9 cellular contexts compared by ENCODE assay signal in the genomic region with DNA sequence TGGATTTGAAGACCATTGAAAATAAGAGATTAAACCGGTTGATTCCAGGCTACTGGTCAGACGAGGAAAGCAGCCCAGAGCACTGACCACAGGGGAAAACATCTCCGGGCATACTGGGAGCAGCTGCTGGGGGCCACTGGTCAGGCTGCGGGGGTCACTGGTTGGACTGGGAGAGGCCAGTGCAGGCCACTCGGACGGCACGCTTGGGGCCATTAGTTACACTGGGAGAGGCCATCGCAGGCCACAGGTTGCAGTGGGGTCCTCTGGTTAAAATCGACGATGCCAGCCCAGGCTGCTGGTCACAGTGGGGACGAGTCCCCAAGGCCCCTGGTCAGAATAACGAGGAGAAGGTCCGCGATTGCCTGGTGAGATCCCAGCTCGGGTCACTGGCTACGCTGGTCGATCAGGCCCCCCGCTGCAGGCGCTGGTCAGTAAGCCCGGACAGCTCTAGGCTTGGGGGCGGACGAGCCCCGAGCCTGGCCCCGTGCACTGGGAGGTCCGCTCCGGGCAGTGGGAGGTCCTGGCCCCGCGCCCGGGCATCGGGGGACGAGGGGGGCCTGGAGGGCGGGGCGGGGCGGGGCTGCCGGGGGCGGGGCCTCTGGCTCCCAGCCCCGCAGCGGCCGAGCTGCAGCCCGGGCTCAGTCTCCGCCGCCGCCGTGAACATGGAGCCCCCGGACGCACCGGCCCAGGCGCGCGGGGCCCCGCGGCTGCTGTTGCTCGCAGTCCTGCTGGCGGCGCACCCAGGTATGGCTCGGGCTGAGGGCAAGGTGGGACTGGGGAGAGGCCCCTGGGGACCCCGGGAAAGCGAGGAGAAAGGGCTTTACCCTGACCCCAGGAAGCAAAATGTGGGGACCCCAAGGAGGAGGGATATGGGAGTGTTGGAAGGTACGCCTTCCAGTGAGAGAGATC. TPM values are rescaled to one million over a fixed set of nuclear protein-coding genes. Genes with fewer than 3 reads are reported as not detected.
DNase-seq lines count a peak whose midpoint lies in the region; ATAC-seq and TF ChIP-seq lines count a peak whose summit lies in the region.
"Had no signal": no experiment of that assay in that cellular context is flagged by ENCODE, and none has a peak within 500 bp of the region (broad histone marks: within the 10 kb centered on the region; RNA-seq: fewer than 3 reads in every experiment).

A gene with protein sequence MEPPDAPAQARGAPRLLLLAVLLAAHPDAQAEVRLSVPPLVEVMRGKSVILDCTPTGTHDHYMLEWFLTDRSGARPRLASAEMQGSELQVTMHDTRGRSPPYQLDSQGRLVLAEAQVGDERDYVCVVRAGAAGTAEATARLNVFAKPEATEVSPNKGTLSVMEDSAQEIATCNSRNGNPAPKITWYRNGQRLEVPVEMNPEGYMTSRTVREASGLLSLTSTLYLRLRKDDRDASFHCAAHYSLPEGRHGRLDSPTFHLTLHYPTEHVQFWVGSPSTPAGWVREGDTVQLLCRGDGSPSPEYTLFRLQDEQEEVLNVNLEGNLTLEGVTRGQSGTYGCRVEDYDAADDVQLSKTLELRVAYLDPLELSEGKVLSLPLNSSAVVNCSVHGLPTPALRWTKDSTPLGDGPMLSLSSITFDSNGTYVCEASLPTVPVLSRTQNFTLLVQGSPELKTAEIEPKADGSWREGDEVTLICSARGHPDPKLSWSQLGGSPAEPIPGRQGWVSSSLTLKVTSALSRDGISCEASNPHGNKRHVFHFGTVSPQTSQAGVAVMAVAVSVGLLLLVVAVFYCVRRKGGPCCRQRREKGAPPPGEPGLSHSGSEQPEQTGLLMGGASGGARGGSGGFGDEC (plus strand): TSS at position 641 of the 909 bp plus-strand sequence. CDS start 22 bp downstream, at position 663.

- H3K4me1 ChIP-seq in lower lobe of right lung: peaks cover 35% of the 10 kb centered on the region

- H3K9me3 Mint-ChIP-seq in endothelial cell (ENCODE audit: unreplicated experiment): no peaks in the 10 kb centered on the region
- peaks cover 4% of the 10 kb centered on the region for H3K9me3 Mint-ChIP-seq in activated CD4-positive, alpha-beta memory T cell treated with anti-CD3 and anti-CD28 coated beads for 36 hours

- H3K4me3 ChIP-seq in lower lobe of right lung: peak within 1 kb of the TSS; percentile 71

- H3K27me3 ChIP-seq in lower lobe of right lung (ENCODE audit: low read depth): no peaks in the 10 kb centered on the region

- peaks cover 7% of the 10 kb centered on the region for H3K4me1 Mint-ChIP-seq in endothelial cell (ENCODE audit: unreplicated experiment)
- peaks cover 3% of the 10 kb centered on the region for H3K4me1 Mint-ChIP-seq in activated CD4-positive, alpha-beta memory T cell treated with anti-CD3 and anti-CD28 coated beads for 36 hours (ENCODE audit: low read depth)

- POLR2A ChIA-PET in activated CD4-positive, alpha-beta memory T cell treated with anti-CD3 and anti-CD28 coated beads for 36 hours (lab: Charles Lee): no interaction called here

- peak within 1 kb of the TSS; percentile 59 for H3K4me3 Mint-ChIP-seq in endothelial cell (ENCODE audit: unreplicated experiment)
- no peak within 1 kb of the TSS for H3K4me3 Mint-ChIP-seq in activated CD4-positive, alpha-beta memory T cell treated with anti-CD3 and anti-CD28 coated beads for 36 hours

- H3K36me3 Mint-ChIP-seq in endothelial cell (ENCODE audit: low read depth, unreplicated experiment): peaks cover 7% of the 10 kb centered on the region
- no peaks in the 10 kb centered on the region for H3K36me3 Mint-ChIP-seq in activated CD4-positive, alpha-beta memory T cell treated with anti-CD3 and anti-CD28 coated beads for 36 hours
- H3K36me3 Mint-ChIP-seq: CD4-positive, CD25-positive, alpha-beta regulatory T cell had no signal

- intact Hi-C loops in lower lobe of right lung (cut with DNase I): no loop called here
- intact Hi-C loops in activated CD4-positive, alpha-beta memory T cell treated with anti-CD3 and anti-CD28 coated beads for 36 hours (cut with micrococcal nuclease): no loop called here

- no peak for TF ChIP-seq CTCF in endothelial cell (IDR thresholded peaks at IDR 0.05; ENCODE audit: unreplicated experiment)
- TF ChIP-seq CTCF in lower lobe of right lung (IDR thresholded peaks at IDR 0.05): no peak

- peak within 1 kb of the TSS; percentile 80 for H3K27ac ChIP-seq in lower lobe of right lung
- H3K27ac ChIP-seq in substantia nigra (ENCODE audit: low read depth, low read length, poor library complexity, severe bottlenecking): peak within 1 kb of the TSS; percentile 30

- peaks cover 4% of the 10 kb centered on the region for H3K27me3 Mint-ChIP-seq in endothelial cell (ENCODE audit: unreplicated experiment)
- peaks cover 17% of the 10 kb centered on the region for H3K27me3 Mint-ChIP-seq in activated CD4-positive, alpha-beta memory T cell treated with anti-CD3 and anti-CD28 coated beads for 36 hours

- peaks cover 21% of the 10 kb centered on the region for H3K36me3 ChIP-seq in lower lobe of right lung

- H3K27ac Mint-ChIP-seq in endothelial cell (ENCODE audit: unreplicated experiment): no peak within 1 kb of the TSS
- no peak within 1 kb of the TSS for H3K27ac Mint-ChIP-seq in activated CD4-positive, alpha-beta memory T cell treated with anti-CD3 and anti-CD28 coated beads for 36 hours
- H3K27ac Mint-ChIP-seq: CD4-positive, CD25-positive, alpha-beta regulatory T cell had no signal

- CTCF ChIA-PET in activated CD4-positive, alpha-beta memory T cell treated with anti-CD3 and anti-CD28 coated beads for 36 hours (lab: Charles Lee): interaction anchor here (1.0 to 1.5 kb wide), 4 partner anchors 24 to 85 kb away, joined by 3 to 4 read pairs (median 3); no protein-coding TSS in a partner anchor

- no peaks in the 10 kb centered on the region for H3K9me3 ChIP-seq in lower lobe of right lung

- DNase-seq in DMS53 (lab: John Stamatoyannopoulos, UW) (peak; percentile 77), DMS53 treated with DMSO at 0.1 percent for 48 hours (lab: John Stamatoyannopoulos, UW; ENCODE audit: unreplicated experiment) (no peak), RPMI8226 (peak; percentile 45), endothelial cell (ENCODE audit: low spot score) (peak; percentile 58), lower lobe of right lung (peak; percentile 83), substantia nigra (lab: John Stamatoyannopoulos, UW) (peak in 37 of 49 donors; percentile 6 to 73 (median 35)), SW 1271 (lab: John Stamatoyannopoulos, UW) (no peak)
- DNase-seq in activated CD4-positive, alpha-beta memory T cell treated with anti-CD3 and anti-CD28 coated beads for 36 hours: no peak
- DNase-seq: CD4-positive, CD25-positive, alpha-beta regulatory T cell had no signal

- peak; percentile 91 for ATAC-seq in lower lobe of right lung

RNA-seq across cellular contexts. Expression of the gene that starts here (rescaled TPM):
- total RNA-seq in endothelial cell (ENCODE audit: unreplicated experiment): 6.9 TPM
- 205 TPM for total RNA-seq in lower lobe of right lung
- total RNA-seq in activated CD4-positive, alpha-beta memory T cell treated with anti-CD3 and anti-CD28 coated beads for 36 hours: not detected
- total RNA-seq: CD4-positive, CD25-positive, alpha-beta regulatory T cell had no signal

Comparison
In these comparisons a context has a peak if more than half of its experiments do, and no peak if none do; other contexts are left out.
1. RNA of the gene that starts here (total RNA-seq): 205 TPM in lower lobe of right lung (single experiment); 6.9 TPM in endothelial cell (single experiment) and not detected in activated CD4-positive, alpha-beta memory T cell treated with anti-CD3 and anti-CD28 coated beads for 36 hours; every median in the first group is over 10 times any median in the second.
2. DNase-seq: peak in DMS53 (single experiment), RPMI8226 (single experiment), endothelial cell (single experiment), lower lobe of right lung (single experiment) and substantia nigra (37 of 49); none in DMS53 treated with DMSO at 0.1 percent for 48 hours (single experiment), SW 1271 (0 of 2) and activated CD4-positive, alpha-beta memory T cell treated with anti-CD3 and anti-CD28 coated beads for 36 hours (single experiment).